Comparison of ENCODE assay signal across 15 cellular contexts in the genomic region with DNA sequence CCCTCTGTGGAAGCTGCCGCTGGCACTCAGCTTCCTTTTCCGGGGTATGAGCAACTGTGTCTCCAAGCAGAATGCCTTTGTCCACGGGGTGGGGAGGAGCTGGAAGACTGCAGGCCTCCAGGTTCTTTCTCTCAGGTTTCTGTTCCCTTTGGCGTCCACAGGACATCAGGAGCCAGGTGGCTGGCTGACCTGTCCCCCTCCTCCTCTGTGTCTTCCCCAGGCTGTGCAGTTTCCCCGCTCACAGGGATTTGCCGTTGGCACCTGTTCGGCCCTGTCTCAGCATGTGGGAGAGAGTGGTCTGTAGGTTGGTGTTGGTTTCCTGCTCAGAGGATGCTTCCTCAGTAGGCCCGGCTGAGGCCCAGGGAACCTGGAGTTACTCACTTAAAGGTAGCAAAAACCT. TPM values are rescaled to one million over a fixed set of nuclear protein-coding genes. Genes with fewer than 3 reads are reported as not detected.
DNase-seq lines count a peak whose midpoint lies in the region; ATAC-seq and TF ChIP-seq lines count a peak whose summit lies in the region.
"Had no signal": no experiment of that assay in that cellular context is flagged by ENCODE, and none has a peak within 500 bp of the region (broad histone marks: within the 10 kb centered on the region; RNA-seq: fewer than 3 reads in every experiment).

No MANE protein-coding gene starts in this region.

- no peaks in the 10 kb centered on the region for H3K9me2 ChIP-seq in neural cell (ENCODE audit: insufficient read depth, low read length)

- H3K36me3 ChIP-seq in BLaER1 treated with 17β-estradiol and CSF1 and Interleukin-3, amounts not matched to agents 10 nM and 100 nM: peaks cover 0 to 23% (median 8%) of the 10 kb centered on the region in 11 experiments; a peak in 9 of 22 replicates
- no peaks in the 10 kb centered on the region for H3K36me3 ChIP-seq in neural cell (ENCODE audit: insufficient read depth, low read length)

- no peaks in the 10 kb centered on the region for H3K27me3 Mint-ChIP-seq in effector memory CD8-positive, alpha-beta T cell

- peaks cover 31% of the 10 kb centered on the region for H3K79me2 ChIP-seq in neural cell (replicated peaks; ENCODE audit: insufficient read depth, low read length)

- H3K4me3 Mint-ChIP-seq in effector memory CD8-positive, alpha-beta T cell: no peak overlapping the region
- H3K4me3 Mint-ChIP-seq: activated T-cell treated with anti-CD3 and anti-CD28 coated beads, Interleukin-2, amount 50 U/mL, for 4 hours had no signal

- H2AFZ ChIP-seq in neural cell (ENCODE audit: low read depth, low read length): no peak overlapping the region
- H2AFZ ChIP-seq: hepatocyte had no signal

- H3F3A ChIP-seq in neural cell (ENCODE audit: insufficient read depth, low read length, poor library complexity, severe bottlenecking): no peaks in the 10 kb centered on the region

- DNase-seq in NCI-H1417 (lab: John Stamatoyannopoulos, UW) (peak in 2 of 3 experiments; percentile 67 to 84), DMS114 treated with DMSO at 0.1 percent for 48 hours (lab: John Stamatoyannopoulos, UW; ENCODE audit: unreplicated experiment) (no peak)
- DNase-seq in effector memory CD8-positive, alpha-beta T cell: no peak
- DNase-seq in activated CD8-positive, alpha-beta memory T cell treated with anti-CD3 and anti-CD28 coated beads, Interleukin-2, amount 50 U/mL, for 48 hours: no peak
- DNase-seq: activated CD4-positive, alpha-beta T cell treated with anti-CD3 and anti-CD28 coated beads for 48 hours; activated T-cell treated with anti-CD3 and anti-CD28 coated beads, Interleukin-2, amount 50 U/mL, for 4 hours; NCI-H2107; stimulated activated CD4-positive, alpha-beta T cell treated with anti-CD3 and anti-CD28 coated beads, Interleukin-4, amount 100 ng/mL, for 4 hours had no signal

- TF ChIP-seq EP300 in neural cell (conservative IDR thresholded peaks at IDR 0.05; ENCODE audit: poor library complexity, severe bottlenecking): no peak

- peaks cover 0 to 83% (median 8%) of the 10 kb centered on the region in 11 experiments; a peak in 10 of 22 replicates for H4K20me1 ChIP-seq in BLaER1 treated with 17β-estradiol and CSF1 and Interleukin-3, amounts not matched to agents 10 nM and 100 nM
- no peaks in the 10 kb centered on the region for H4K20me1 ChIP-seq in neural cell (ENCODE audit: insufficient read depth)

- no peaks in the 10 kb centered on the region for H3K9me3 ChIP-seq in BLaER1 treated with 17β-estradiol and CSF1 and Interleukin-3, amounts not matched to agents 10 nM and 100 nM (replicated peaks in 1 of 11)
- no peaks in the 10 kb centered on the region for H3K9me3 ChIP-seq in neural cell (ENCODE audit: low read length)
- H3K9me3 ChIP-seq: vagina had no signal

- H3K27me3 ChIP-seq in BLaER1 treated with 17β-estradiol and CSF1 and Interleukin-3, amounts not matched to agents 10 nM and 100 nM: no peaks in the 10 kb centered on the region
- H3K27me3 ChIP-seq in neural cell (ENCODE audit: insufficient read depth, low read depth, low read length): no peaks in the 10 kb centered on the region
- H3K27me3 ChIP-seq: hepatocyte, vagina had no signal

- peaks cover 38% of the 10 kb centered on the region for H3K36me3 Mint-ChIP-seq in effector memory CD8-positive, alpha-beta T cell (ENCODE audit: insufficient read depth)

- no peak for ATAC-seq in effector memory CD8-positive, alpha-beta T cell (replicated peaks)
- no peak for ATAC-seq in esophagus mucosa
- ATAC-seq in GM19467 (IDR thresholded peaks at IDR 0.05; ENCODE audit: unreplicated experiment): no peak
- ATAC-seq: activated T-cell treated with anti-CD3 and anti-CD28 coated beads, Interleukin-2, amount 50 U/mL, for 4 hours had no signal

- peak overlapping the region in 10 of 11 experiments; percentile 62 to 86 (median 76); a peak in 20 of 22 replicates for H3K27ac ChIP-seq in BLaER1 treated with 17β-estradiol and CSF1 and Interleukin-3, amounts not matched to agents 10 nM and 100 nM
- H3K27ac ChIP-seq in neural cell (ENCODE audit: low read length): peak overlapping the region; percentile 71
- H3K27ac ChIP-seq: hepatocyte had no signal

- H3K4me1 Mint-ChIP-seq in effector memory CD8-positive, alpha-beta T cell (ENCODE audit: low read depth in 2 of 2): peaks cover 58 to 63% of the 10 kb centered on the region in 2 donors

- H3K4me1 ChIP-seq in BLaER1 treated with 17β-estradiol and CSF1 and Interleukin-3, amounts not matched to agents 10 nM and 100 nM: peaks cover 96 to 100% (median 100%) of the 10 kb centered on the region in 10 experiments

- peak overlapping the region; percentile 23 to 76 for H3K27ac Mint-ChIP-seq in effector memory CD8-positive, alpha-beta T cell

- TF ChIP-seq CTCF in neural cell (IDR thresholded peaks at IDR 0.05; ENCODE audit: poor library complexity, severe bottlenecking): no peak

- TF ChIP-seq RAD21 in neural cell (conservative IDR thresholded peaks at IDR 0.05): no peak

- H3K4me3 ChIP-seq in BLaER1 treated with 17β-estradiol and CSF1 and Interleukin-3, amounts not matched to agents 10 nM and 100 nM: peak overlapping the region in 3 of 10 experiments; percentile 40 to 51 (median 44); a peak in 5 of 20 replicates
- no peak overlapping the region for H3K4me3 ChIP-seq in neural cell (ENCODE audit: low read length)
- H3K4me3 ChIP-seq: hepatocyte, vagina had no signal

- no peaks in the 10 kb centered on the region for H3K9me3 Mint-ChIP-seq in effector memory CD8-positive, alpha-beta T cell
- H3K9me3 Mint-ChIP-seq: activated T-cell treated with anti-CD3 and anti-CD28 coated beads, Interleukin-2, amount 50 U/mL, for 4 hours; nephron had no signal

- H3K9ac ChIP-seq in BLaER1 treated with 17β-estradiol and CSF1 and Interleukin-3, amounts not matched to agents 10 nM and 100 nM: peak overlapping the region in 9 of 11 experiments; percentile 8 to 73 (median 69); a peak in 16 of 22 replicates
- peak overlapping the region; percentile 15 for H3K9ac ChIP-seq in neural cell (ENCODE audit: low read length)

- peak overlapping the region; percentile 85 to 98 (median 93) for H3K4me2 ChIP-seq in BLaER1 treated with 17β-estradiol and CSF1 and Interleukin-3, amounts not matched to agents 10 nM and 100 nM
- H3K4me2 ChIP-seq in neural cell (ENCODE audit: low read length): no peak overlapping the region
- H3K4me2 ChIP-seq: hepatocyte had no signal

TF ChIP-seq in neural cell, 6 proteins besides CTCF, POLR2A, EP300 and RAD21:
- no peak for TF ChIP-seq POLR2AphosphoS5 (IDR thresholded peaks at IDR 0.05)
- TF ChIP-seq MXI1 (conservative IDR thresholded peaks at IDR 0.05; ENCODE audit: poor library complexity, severe bottlenecking): no peak
- no peak for TF ChIP-seq TAF1 (IDR thresholded peaks at IDR 0.05; ENCODE audit: low read depth)
- no peak for TF ChIP-seq REST (IDR thresholded peaks at IDR 0.05; ENCODE audit: borderline replicate concordance)
- no peak for TF ChIP-seq SMC3 (conservative IDR thresholded peaks at IDR 0.05; ENCODE audit: poor library complexity)
- TF ChIP-seq EZH2 (IDR thresholded peaks at IDR 0.05; ENCODE audit: borderline replicate concordance, insufficient read depth, low read length, poor library complexity, severe bottlenecking): no peak
TF ChIP-seq in neural cell: peak in this region for 0.

RNA-seq across cellular contexts. Expression of gene CDS2, which starts 43.5 kb away (rescaled TPM):
- 66.7 and 70.8 TPM in 2 replicates for polyA plus RNA-seq in neural cell
- 160 and 176 TPM in 2 replicates for polyA minus RNA-seq in neural cell
- total RNA-seq in esophagus mucosa: 24.5 TPM

RNA-seq across cellular contexts. Expression of gene PCNA, which starts 50.6 kb away (rescaled TPM):
- polyA plus RNA-seq in neural cell: 149 and 165 TPM in 2 replicates
- 65.0 and 66.6 TPM in 2 replicates for polyA minus RNA-seq in neural cell
- 81.9 TPM for total RNA-seq in esophagus mucosa

RNA-seq across cellular contexts. Expression of gene TMEM230, which starts 57.5 kb away (rescaled TPM):
- polyA plus RNA-seq in neural cell: 78.0 and 81.6 TPM in 2 replicates
- 48.7 and 54.8 TPM in 2 replicates for polyA minus RNA-seq in neural cell
- total RNA-seq in esophagus mucosa: 34.9 TPM

Comparison
In these comparisons a context has a peak if more than half of its experiments do, and no peak if none do; other contexts are left out.
1. DNase-seq: peak in NCI-H1417 (2 of 3); none in effector memory CD8-positive, alpha-beta T cell (0 of 3), DMS114 treated with DMSO at 0.1 percent for 48 hours (single experiment) and activated CD8-positive, alpha-beta memory T cell treated with anti-CD3 and anti-CD28 coated beads, Interleukin-2, amount 50 U/mL, for 48 hours (single experiment).